Comparison of ENCODE assay signal across 2 cellular contexts in genomic region chr10:129522041-129522585, GRCh38.
A peak's percentile ranks its signal among the peaks of the same experiment; 100 is the strongest.
TF ChIP-seq lines count a peak whose summit lies in the region.

No MANE protein-coding gene starts in this region.

TF ChIP-seq in WTC11, 78 proteins besides CTCF, POLR2A, EP300 and RAD21:
- TF ChIP-seq GRHL2 (CRISPR knock-in tag; IDR thresholded peaks at IDR 0.05; ENCODE audit: insufficient replicate concordance, severe bottlenecking) (no peak), ZNF671 (CRISPR knock-in tag; IDR thresholded peaks at IDR 0.05) (no peak), CREB1 (CRISPR knock-in tag; IDR thresholded peaks at IDR 0.05) (no peak), ZNF423 (CRISPR knock-in tag; IDR thresholded peaks at IDR 0.05) (peak; percentile 51; the same call in 1 of the 2 replicates), ZNF396 (CRISPR knock-in tag; IDR thresholded peaks at IDR 0.05; ENCODE audit: borderline replicate concordance) (no peak), ZNF512 (CRISPR knock-in tag; IDR thresholded peaks at IDR 0.05; ENCODE audit: borderline replicate concordance) (no peak), ETV6 (CRISPR knock-in tag; IDR thresholded peaks at IDR 0.05) (no peak), TEAD1 (CRISPR knock-in tag; IDR thresholded peaks at IDR 0.05) (peak; percentile 55; the same call in 1 of the 2 replicates), ZSCAN18 (CRISPR knock-in tag; IDR thresholded peaks at IDR 0.05) (no peak), CDX4 (CRISPR knock-in tag; IDR thresholded peaks at IDR 0.05; ENCODE audit: borderline replicate concordance) (no peak)

TF ChIP-seq in HepG2, 621 proteins besides CTCF, POLR2A, EP300 and RAD21:
- TF ChIP-seq FOXA1 (IDR thresholded peaks at IDR 0.05) (no peak), FOXA1 (CRISPR knock-in tag; IDR thresholded peaks at IDR 0.05) (peak; percentile 27; the same call in 1 of the 2 replicates), HDAC1 (CRISPR knock-in tag; IDR thresholded peaks at IDR 0.05) (no peak), USF2 (IDR thresholded peaks at IDR 0.05; ENCODE audit: low read depth, low read length) (no peak), USF2 (CRISPR knock-in tag; IDR thresholded peaks at IDR 0.05; ENCODE audit: borderline replicate concordance) (peak; percentile 60; the same call in 1 of the 2 replicates), PATZ1 (CRISPR knock-in tag; IDR thresholded peaks at IDR 0.05) (peak; percentile 50; the same call in 1 of the 2 replicates)
